ENCODE assay signal across 7 cellular contexts in genomic region chr3:981156-981555, GRCh38.
"Had no signal": no experiment of that assay in that cellular context is flagged by ENCODE, and none has a peak within 500 bp of the region (broad histone marks: within the 10 kb centered on the region; RNA-seq: fewer than 3 reads in every experiment).

No MANE protein-coding gene starts in this region.

- H3K36me3 Mint-ChIP-seq: IgD-negative memory B cell had no signal

- ATAC-seq: HepG2 had no signal

- H3K27me3 Mint-ChIP-seq: IgD-negative memory B cell had no signal

- DNase-seq: IMR-90, KBM-7, KG1 had no signal

- H3K4me1 Mint-ChIP-seq: IgD-negative memory B cell had no signal

- FAIRE-seq: HepG2, HTR-8/SVneo had no signal

- H3K27ac ChIP-seq: HL-60 had no signal
